In the genomic region with DNA sequence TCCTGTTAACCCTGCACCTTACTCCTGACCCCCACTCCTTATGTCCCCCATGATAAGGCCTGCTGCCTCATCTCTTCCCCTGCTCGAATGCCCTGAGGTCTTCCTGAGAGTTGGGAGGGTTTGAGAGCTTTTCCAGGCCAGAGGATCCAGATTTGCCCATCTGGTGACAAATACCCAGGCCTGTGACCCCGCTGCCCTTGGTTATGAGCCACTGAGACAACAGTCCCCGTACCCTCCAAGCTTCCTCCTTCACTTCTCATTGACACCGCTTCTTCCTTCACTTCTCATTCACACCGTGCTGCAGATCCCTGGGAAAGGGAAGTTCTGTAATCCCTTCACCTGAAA, we compare ENCODE assay signal across 1 cellular context.
TF ChIP-seq lines count a peak whose summit lies in the region.

No MANE protein-coding gene starts in this region.

TF ChIP-seq in IMR-90, 13 proteins besides CTCF, POLR2A, EP300 and RAD21 (continued from another document):
- TF ChIP-seq MAFK (IDR thresholded peaks at IDR 0.05; ENCODE audit: low read depth, low read length) (no peak), MAZ (IDR thresholded peaks at IDR 0.05; ENCODE audit: borderline replicate concordance, low read depth, low read length) (no peak), SMC3 (IDR thresholded peaks at IDR 0.05; ENCODE audit: low read depth, low read length) (no peak), BHLHE40 (IDR thresholded peaks at IDR 0.05; ENCODE audit: low read depth, low read length) (no peak), CEBPB (IDR thresholded peaks at IDR 0.05; ENCODE audit: low read depth, low read length) (no peak), MXI1 (IDR thresholded peaks at IDR 0.05; ENCODE audit: borderline replicate concordance, low read depth, low read length) (no peak), CHD1 (IDR thresholded peaks at IDR 0.05; ENCODE audit: low read depth, low read length) (no peak), FOS (IDR thresholded peaks at IDR 0.05; ENCODE audit: low read depth, low read length) (no peak)
- TF ChIP-seq, protein P1, sequence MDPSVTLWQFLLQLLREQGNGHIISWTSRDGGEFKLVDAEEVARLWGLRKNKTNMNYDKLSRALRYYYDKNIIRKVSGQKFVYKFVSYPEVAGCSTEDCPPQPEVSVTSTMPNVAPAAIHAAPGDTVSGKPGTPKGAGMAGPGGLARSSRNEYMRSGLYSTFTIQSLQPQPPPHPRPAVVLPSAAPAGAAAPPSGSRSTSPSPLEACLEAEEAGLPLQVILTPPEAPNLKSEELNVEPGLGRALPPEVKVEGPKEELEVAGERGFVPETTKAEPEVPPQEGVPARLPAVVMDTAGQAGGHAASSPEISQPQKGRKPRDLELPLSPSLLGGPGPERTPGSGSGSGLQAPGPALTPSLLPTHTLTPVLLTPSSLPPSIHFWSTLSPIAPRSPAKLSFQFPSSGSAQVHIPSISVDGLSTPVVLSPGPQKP (IDR thresholded peaks at IDR 0.05; ENCODE audit: borderline replicate concordance, low read depth, low read length): no peak
